In the genomic region with DNA sequence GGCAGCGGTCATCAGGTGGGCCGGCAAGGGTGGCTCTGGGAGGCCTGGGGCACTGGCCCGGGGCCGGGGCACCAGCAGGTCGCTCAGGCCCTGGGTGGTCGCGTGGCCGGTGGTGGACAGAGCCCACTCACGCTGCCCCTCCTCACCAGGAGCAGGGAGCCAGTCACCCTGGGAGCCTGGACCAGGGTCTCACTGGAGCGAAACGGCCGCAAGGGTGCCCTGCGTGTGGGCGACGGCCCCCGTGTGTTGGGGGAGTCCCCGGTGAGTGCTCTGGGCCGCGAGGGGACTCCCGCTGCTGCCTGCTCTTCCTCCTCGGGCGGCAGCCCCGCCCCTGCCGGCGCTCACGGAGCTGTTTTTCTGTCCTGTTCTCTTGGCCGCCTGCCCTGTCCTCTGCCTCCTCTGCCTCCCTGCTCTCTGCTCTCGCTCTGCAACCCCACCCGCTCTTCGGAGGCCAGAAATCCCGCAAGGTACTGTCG, we compare ENCODE assay signal across 21 cellular contexts. TPM values are rescaled to one million over a fixed set of nuclear protein-coding genes. Genes with fewer than 3 reads are reported as not detected.
DNase-seq lines count a peak whose midpoint lies in the region; ATAC-seq, FAIRE-seq and TF ChIP-seq lines count a peak whose summit lies in the region.
"Had no signal": no experiment of that assay in that cellular context is flagged by ENCODE, and none has a peak within 500 bp of the region (broad histone marks: within the 10 kb centered on the region; RNA-seq: fewer than 3 reads in every experiment).

No MANE protein-coding gene starts in this region.

- BruUV-seq in GM12878 (replicated peaks; lab: Mats Ljungman, UMichigan), result no TSS peak

- 4% methylated on average over 32 of the region's 32 CpGs for whole genome bisulfite sequencing in GM12878 (ENCODE audit: insufficient coverage, insufficient replicate concordance, low lambda C conversion rate, missing lambda C conversion rate)
- WGBS in prostate gland, result 80% methylated on average over 32 of the region's 32 CpGs
- 53 to 89% methylated on average over 32 of the region's 32 CpGs for WGBS in sigmoid colon, 2 donors

- TF ChIP-seq RAD21 in GM12878 (IDR thresholded peaks at IDR 0.05; ENCODE audit: insufficient read depth, low read depth, low read length), result no peak

- H3K79me2 ChIP-seq in GM12878 (ENCODE audit: control insufficient read depth, insufficient read depth, low read length), result no peaks in the 10 kb centered on the region

- no peaks in the 10 kb centered on the region for H4K20me1 ChIP-seq in GM12878 (ENCODE audit: control insufficient read depth, insufficient read depth)

- in situ Hi-C loops in GM13976 (cut with MboI; ENCODE audit: low sequenced_read_pairs, unreplicated experiment), result no loop called here
- in situ Hi-C loops in GM12878 (cut with MboI), result loop anchor here (5.0 kb wide), 1 partner anchor 52 kb away; no protein-coding TSS in a partner anchor

- TF ChIP-seq EP300 in GM12878 (IDR thresholded peaks at IDR 0.05; ENCODE audit: borderline replicate concordance in 1 of 2, control insufficient read depth in 1 of 2, low read depth in 2 of 2, low read length in 2 of 2), result no peak
- no peak for TF ChIP-seq EP300 in sigmoid colon (IDR thresholded peaks at IDR 0.05)

- H3K27me3 Mint-ChIP-seq in effector memory CD8-positive, alpha-beta T cell, result no peaks in the 10 kb centered on the region
- no peaks in the 10 kb centered on the region for H3K27me3 Mint-ChIP-seq in activated T-cell treated with anti-CD3 and anti-CD28 coated beads, Interleukin-2, amount 50 U/mL, for 24 hours
- H3K27me3 Mint-ChIP-seq: activated naive CD8-positive, alpha-beta T cell treated with anti-CD3 and anti-CD28 coated beads for 36 hours had no signal

- TF ChIP-seq CTCF in GM13976 (IDR thresholded peaks at IDR 0.05; ENCODE audit: borderline replicate concordance, control extremely low read depth, extremely low read depth, insufficient read depth, missing control alignments) (no peak), GM12878 (IDR thresholded peaks at IDR 0.05 in 2 of 3, conservative IDR thresholded peaks at IDR 0.05 in 1 of 3; ENCODE audit: control insufficient read depth in 2 of 3, extremely low read depth in 1 of 3, insufficient read depth in 1 of 3, low read depth in 3 of 3, low read length in 3 of 3) (no peak), prostate gland (IDR thresholded peaks at IDR 0.05) (no peak), sigmoid colon (IDR thresholded peaks at IDR 0.05) (no peak)

- SMC1A ChIA-PET in GM12878 (lab: Charles Lee; ENCODE audit: uncharacterized antibody, unreplicated experiment), result no interaction called here

- H3K36me3 ChIP-seq in GM12878 (ENCODE audit: control insufficient read depth in 2 of 2, insufficient read depth in 2 of 2, low read length in 1 of 2) (peaks cover 3 to 20% of the 10 kb centered on the region in 2 experiments; a peak in 3 of 4 replicates), prostate gland (no peaks in the 10 kb centered on the region), sigmoid colon (peaks cover 0 to 55% (median 3%) of the 10 kb centered on the region in 4 donors)

- TF ChIP-seq POLR2A in GM12878 (IDR thresholded peaks at IDR 0.05; ENCODE audit: low read depth, low read length), result no peak
- no peak for TF ChIP-seq POLR2A in prostate gland (IDR thresholded peaks at IDR 0.05)
- TF ChIP-seq POLR2A in sigmoid colon (IDR thresholded peaks at IDR 0.05), result no peak

- POLR2A ChIA-PET in GM12878 (lab: Charles Lee), result no interaction called here

- H3K36me3 Mint-ChIP-seq in effector memory CD8-positive, alpha-beta T cell (ENCODE audit: insufficient read depth), result no peaks in the 10 kb centered on the region
- H3K36me3 Mint-ChIP-seq in activated T-cell treated with anti-CD3 and anti-CD28 coated beads, Interleukin-2, amount 50 U/mL, for 24 hours (ENCODE audit: low read depth), result peaks cover 9% of the 10 kb centered on the region

- H3K9me3 ChIP-seq in GM12878 (replicated peaks; ENCODE audit: control insufficient read depth, insufficient read depth, low read length), result no peaks in the 10 kb centered on the region
- no peaks in the 10 kb centered on the region for H3K9me3 ChIP-seq in prostate gland
- H3K9me3 ChIP-seq in sigmoid colon, result no peaks in the 10 kb centered on the region
- H3K9me3 ChIP-seq: SJSA1, tibial artery had no signal

- CTCF ChIA-PET in GM12878 (lab: Yijun Ruan, JAX), result interaction anchor here (1.0 to 1.2 kb wide), 2 partner anchors 13 to 19 kb away, joined by 3 read pairs; no protein-coding TSS in a partner anchor

- H3K27ac ChIP-seq in GM12878 (ENCODE audit: control insufficient read depth, insufficient read depth), result no peak overlapping the region
- no peak overlapping the region for H3K27ac ChIP-seq in prostate gland
- H3K27ac ChIP-seq in sigmoid colon, result no peak overlapping the region
- H3K27ac ChIP-seq: 22Rv1, PC-9, SJSA1, tibial artery had no signal

- peak; percentile 90 for ATAC-seq in GM12878
- ATAC-seq in effector memory CD8-positive, alpha-beta T cell (replicated peaks), result no peak
- ATAC-seq: stimulated activated effector memory CD8-positive, alpha-beta T cell treated with anti-CD3 and anti-CD28 coated beads, Interleukin-12 subunit alpha, Interleukin-12 subunit beta, amount 100 ng/mL, for 72 hours had no signal

- no peak overlapping the region for H3K4me3 ChIP-seq in GM12878
- H3K4me3 ChIP-seq in prostate gland, result no peak overlapping the region
- no peak overlapping the region for H3K4me3 ChIP-seq in sigmoid colon
- H3K4me3 ChIP-seq: PC-9, SJSA1, tibial artery had no signal

- intact Hi-C loops in GM12878 (cut with micrococcal nuclease; ENCODE audit: unreplicated experiment) (no loop called here), prostate gland (cut with DNase I) (no loop called here), sigmoid colon (cut with DNase I) (no loop called here)

- peak; percentile 18 for DNase-seq in DMS153 treated with DMSO at 0.1 percent for 48 hours (lab: John Stamatoyannopoulos, UW; ENCODE audit: unreplicated experiment)
- DNase-seq in DMS153 (lab: John Stamatoyannopoulos, UW), result no peak
- peak; percentile 78 for DNase-seq in GM13976 (ENCODE audit: low spot score)
- no peak for DNase-seq in GM12878 (ENCODE audit: low read depth, low spot score)
- peak; percentile 44 for DNase-seq in prostate gland (ENCODE audit: low spot score)
- DNase-seq in sigmoid colon, result no peak
- DNase-seq in effector memory CD8-positive, alpha-beta T cell, result no peak
- no peak for DNase-seq in activated T-cell treated with anti-CD3 and anti-CD28 coated beads, Interleukin-2, amount 50 U/mL, for 24 hours
- DNase-seq: activated naive CD8-positive, alpha-beta T cell treated with anti-CD3 and anti-CD28 coated beads for 36 hours; Kasumi-1; NCI-H1092; NCI-H2107; PC-9; retina; tibial artery had no signal

- no peak overlapping the region for H3K4me2 ChIP-seq in GM12878 (ENCODE audit: control insufficient read depth, insufficient read depth)
- H3K4me2 ChIP-seq: PC-9 had no signal

- H3K4me3 Mint-ChIP-seq in effector memory CD8-positive, alpha-beta T cell, result no peak overlapping the region
- H3K4me3 Mint-ChIP-seq in activated T-cell treated with anti-CD3 and anti-CD28 coated beads, Interleukin-2, amount 50 U/mL, for 24 hours, result no peak overlapping the region
- H3K4me3 Mint-ChIP-seq: activated naive CD8-positive, alpha-beta T cell treated with anti-CD3 and anti-CD28 coated beads for 36 hours; stimulated activated effector memory CD8-positive, alpha-beta T cell treated with anti-CD3 and anti-CD28 coated beads, Interleukin-12 subunit alpha, Interleukin-12 subunit beta, amount 100 ng/mL, for 72 hours had no signal

- H3K27ac Mint-ChIP-seq in effector memory CD8-positive, alpha-beta T cell, result no peak overlapping the region
- no peak overlapping the region for H3K27ac Mint-ChIP-seq in activated T-cell treated with anti-CD3 and anti-CD28 coated beads, Interleukin-2, amount 50 U/mL, for 24 hours
- H3K27ac Mint-ChIP-seq: activated naive CD8-positive, alpha-beta T cell treated with anti-CD3 and anti-CD28 coated beads for 36 hours; stimulated activated effector memory CD8-positive, alpha-beta T cell treated with anti-CD3 and anti-CD28 coated beads, Interleukin-12 subunit alpha, Interleukin-12 subunit beta, amount 100 ng/mL, for 72 hours had no signal

- no peaks in the 10 kb centered on the region for H3K9me3 Mint-ChIP-seq in effector memory CD8-positive, alpha-beta T cell
- H3K9me3 Mint-ChIP-seq in activated T-cell treated with anti-CD3 and anti-CD28 coated beads, Interleukin-2, amount 50 U/mL, for 24 hours, result no peaks in the 10 kb centered on the region
- H3K9me3 Mint-ChIP-seq: activated naive CD8-positive, alpha-beta T cell treated with anti-CD3 and anti-CD28 coated beads for 36 hours; stimulated activated effector memory CD8-positive, alpha-beta T cell treated with anti-CD3 and anti-CD28 coated beads, Interleukin-12 subunit alpha, Interleukin-12 subunit beta, amount 100 ng/mL, for 72 hours had no signal

- RAD21 ChIA-PET in GM12878 (lab: Charles Lee; ENCODE audit: unreplicated experiment), result interaction anchor here (1.0 kb wide), 1 partner anchor 14 kb away, joined by 3 read pairs; no protein-coding TSS in a partner anchor

- H3K4me1 ChIP-seq in GM12878 (ENCODE audit: control insufficient read depth, insufficient read depth, low read length) (peaks cover 5% of the 10 kb centered on the region; the same call in 1 of the 2 replicates), prostate gland (replicated peaks) (no peaks in the 10 kb centered on the region), sigmoid colon (no peaks in the 10 kb centered on the region)
- H3K4me1 ChIP-seq: SJSA1, tibial artery had no signal

- FAIRE-seq in GM12878 (lab: Jason Lieb, UNC), result no peak
- FAIRE-seq: G401.6 had no signal

- H3K27me3 ChIP-seq in GM12878 (replicated peaks in 1 of 2; ENCODE audit: control insufficient read depth in 2 of 2, insufficient read depth in 2 of 2, low read length in 1 of 2), result no peaks in the 10 kb centered on the region
- no peaks in the 10 kb centered on the region for H3K27me3 ChIP-seq in prostate gland (replicated peaks; ENCODE audit: insufficient read depth)
- H3K27me3 ChIP-seq in sigmoid colon, result no peaks in the 10 kb centered on the region
- H3K27me3 ChIP-seq: SJSA1, tibial artery had no signal

- no peak overlapping the region for H2AFZ ChIP-seq in GM12878 (ENCODE audit: control insufficient read depth, low read depth, low read length)
- H2AFZ ChIP-seq: PC-9 had no signal

- no peak overlapping the region for H3K9ac ChIP-seq in GM12878 (ENCODE audit: control insufficient read depth, insufficient read depth, low read length)

- H3K4me1 Mint-ChIP-seq in effector memory CD8-positive, alpha-beta T cell (ENCODE audit: low read depth in 2 of 2), result no peaks in the 10 kb centered on the region
- H3K4me1 Mint-ChIP-seq in activated T-cell treated with anti-CD3 and anti-CD28 coated beads, Interleukin-2, amount 50 U/mL, for 24 hours (ENCODE audit: low read depth), result no peaks in the 10 kb centered on the region
- H3K4me1 Mint-ChIP-seq: activated naive CD8-positive, alpha-beta T cell treated with anti-CD3 and anti-CD28 coated beads for 36 hours; stimulated activated effector memory CD8-positive, alpha-beta T cell treated with anti-CD3 and anti-CD28 coated beads, Interleukin-12 subunit alpha, Interleukin-12 subunit beta, amount 100 ng/mL, for 72 hours had no signal

RNA-seq across cellular contexts. Expression of gene RNF223, which starts 23.5 kb away (rescaled TPM):
- 0.33 TPM in 1 of 2 replicates, not detected in the other for total RNA-seq in GM12878 (2013; cell fraction: nucleolus; rRNA removed)
- total RNA-seq in GM12878 (2014; rRNA removed) (0.06 TPM in 1 of 2 replicates, not detected in the other), GM12878 (2014; rRNA removed; fragmentation: Illumina TruSeq; extraction: Trizol) (not detected in 2 replicates), GM12878 (2021) (not detected in 2 replicates), prostate gland (1 to 10 TPM; 1.4 to 1.8 TPM), sigmoid colon (not detected)
- polyA plus RNA-seq in GM12878 (2011; ENCODE audit: low read depth), result not detected
- polyA plus RNA-seq in GM12878 (2011; rRNA removed) (not detected in 2 replicates), GM12878 (2014; fragmentation: Illumina TruSeq; extraction: Trizol) (not detected in 2 replicates), GM12878 (2014; fragmentation: Nextera tagmentation; extraction: Ambion mirVana) (not detected), GM12878 (2014; rRNA removed) (not detected in 2 replicates), GM12878 (2016; fragmentation: Nextera tagmentation; extraction: Ambion mirVana) (not detected), sigmoid colon (1 to 10 TPM in 2 of 3 donors, under 1 TPM in 1; 0.60 to 3.7 (median 1.9) TPM)
- not detected in 2 replicates for polyA plus RNA-seq in GM12878 (2011; cell fraction: cytosol; rRNA removed)
- not detected in 2 replicates for polyA plus RNA-seq in GM12878 (2011; cell fraction: nucleus; rRNA removed)
- 0.11 and 0.21 TPM in 2 replicates for polyA plus RNA-seq in GM12878 (2012)
- not detected in 2 replicates for polyA minus RNA-seq in GM12878 (2011; rRNA and poly(A)+ RNA removed)
- polyA minus RNA-seq in GM12878 (2011; cell fraction: cytosol; rRNA and poly(A)+ RNA removed), result not detected in 2 replicates
- not detected in 2 replicates for polyA minus RNA-seq in GM12878 (2011; cell fraction: nucleus; rRNA and poly(A)+ RNA removed)
- total RNA-seq: activated naive CD8-positive, alpha-beta T cell treated with anti-CD3 and anti-CD28 coated beads for 36 hours; fibroblast of lung; SJSA1; T-helper 2 cell treated with Interferon-gamma antibody and Interleukin-4, amounts not matched to agents 100 ng/mL and 5 ng/mL, for 36 hours had no signal
- polyA plus RNA-seq: fibroblast of lung had no signal

RNA-seq across cellular contexts. Expression of gene AGRN, which starts 30.7 kb away (rescaled TPM):
- 203 and 241 TPM in 2 replicates for total RNA-seq in GM12878 (2013; cell fraction: nucleolus; rRNA removed)
- 10.0 and 11.0 TPM in 2 replicates for total RNA-seq in GM12878 (2014; rRNA removed)
- total RNA-seq in GM12878 (2014; rRNA removed; fragmentation: Illumina TruSeq; extraction: Trizol), result 3.1 and 3.6 TPM in 2 replicates
- 40.4 and 41.8 TPM in 2 replicates for total RNA-seq in GM12878 (2021)
- 16.8 TPM for polyA plus RNA-seq in GM12878 (2011; ENCODE audit: low read depth)
- polyA plus RNA-seq in GM12878 (2011; rRNA removed), result 13.3 and 21.7 TPM in 2 replicates
- 32.2 and 37.6 TPM in 2 replicates for polyA plus RNA-seq in GM12878 (2011; cell fraction: cytosol; rRNA removed)
- 468 and 475 TPM in 2 replicates for polyA plus RNA-seq in GM12878 (2011; cell fraction: nucleus; rRNA removed)
- 33.2 and 37.4 TPM in 2 replicates for polyA plus RNA-seq in GM12878 (2012)
- 5.0 and 6.3 TPM in 2 replicates for polyA plus RNA-seq in GM12878 (2014; fragmentation: Illumina TruSeq; extraction: Trizol)
- polyA plus RNA-seq in GM12878 (2014; fragmentation: Nextera tagmentation; extraction: Ambion mirVana), result under 1 TPM; 0.02 TPM
- polyA plus RNA-seq in GM12878 (2014; rRNA removed), result 23.7 and 25.1 TPM in 2 replicates
- polyA plus RNA-seq in GM12878 (2016; fragmentation: Nextera tagmentation; extraction: Ambion mirVana), result under 1 TPM; 0.95 to 0.96 TPM
- 27.1 and 40.5 TPM in 2 replicates for polyA minus RNA-seq in GM12878 (2011; rRNA and poly(A)+ RNA removed)
- 25.4 and 29.5 TPM in 2 replicates for polyA minus RNA-seq in GM12878 (2011; cell fraction: cytosol; rRNA and poly(A)+ RNA removed)
- 65.0 and 71.8 TPM in 2 replicates for polyA minus RNA-seq in GM12878 (2011; cell fraction: nucleus; rRNA and poly(A)+ RNA removed)
- 10 to 100 TPM; 87.7 to 92.4 TPM for total RNA-seq in prostate gland
- total RNA-seq in sigmoid colon, result 10 to 100 TPM in 2 of 4 donors, 1 to 10 TPM in 2; 3.9 to 23.3 (median 10.3) TPM
- 10 to 100 TPM in 1 of 3 donors, 1 to 10 TPM in 2; 2.8 to 54.4 (median 3.0) TPM for polyA plus RNA-seq in sigmoid colon

RNA-seq across cellular contexts. Expression of gene ISG15, which starts 37.3 kb away (rescaled TPM):
- 7.8 and 8.2 TPM in 2 replicates for total RNA-seq in GM12878 (2013; cell fraction: nucleolus; rRNA removed)
- total RNA-seq in GM12878 (2014; rRNA removed), result 357 and 384 TPM in 2 replicates
- 72.7 and 74.1 TPM in 2 replicates for total RNA-seq in GM12878 (2014; rRNA removed; fragmentation: Illumina TruSeq; extraction: Trizol)
- total RNA-seq in GM12878 (2021), result 282 and 338 TPM in 2 replicates
- polyA plus RNA-seq in GM12878 (2011; ENCODE audit: low read depth), result 95.7 TPM
- polyA plus RNA-seq in GM12878 (2011; rRNA removed), result 108 and 314 TPM in 2 replicates
- 516 and 935 TPM in 2 replicates for polyA plus RNA-seq in GM12878 (2011; cell fraction: cytosol; rRNA removed)
- polyA plus RNA-seq in GM12878 (2011; cell fraction: nucleus; rRNA removed), result 365 and 403 TPM in 2 replicates
- 362 and 375 TPM in 2 replicates for polyA plus RNA-seq in GM12878 (2012)
- 1.3 and 7.8 TPM in 2 replicates for polyA plus RNA-seq in GM12878 (2014; fragmentation: Illumina TruSeq; extraction: Trizol)
- polyA plus RNA-seq in GM12878 (2014; fragmentation: Nextera tagmentation; extraction: Ambion mirVana), result 100 to 1,000 TPM in 1 of 2 experiments, 10 to 100 TPM in 1; 68.9 to 126 TPM
- 378 and 409 TPM in 2 replicates for polyA plus RNA-seq in GM12878 (2014; rRNA removed)
- 100 to 1,000 TPM; 266 to 307 TPM for polyA plus RNA-seq in GM12878 (2016; fragmentation: Nextera tagmentation; extraction: Ambion mirVana)
- polyA minus RNA-seq in GM12878 (2011; rRNA and poly(A)+ RNA removed), result 73.1 and 231 TPM in 2 replicates
- 81.3 and 93.7 TPM in 2 replicates for polyA minus RNA-seq in GM12878 (2011; cell fraction: cytosol; rRNA and poly(A)+ RNA removed)
- polyA minus RNA-seq in GM12878 (2011; cell fraction: nucleus; rRNA and poly(A)+ RNA removed), result 59.8 and 76.6 TPM in 2 replicates
- 10 to 100 TPM; 22.3 to 27.2 TPM for total RNA-seq in prostate gland
- 10 to 100 TPM; 49.4 to 81.1 (median 68.8) TPM for total RNA-seq in sigmoid colon
- 100 to 1,000 TPM in 2 of 3 donors, 10 to 100 TPM in 1; 78.7 to 357 (median 241) TPM for polyA plus RNA-seq in sigmoid colon

RNA-seq across cellular contexts. Expression of gene HES4, which starts 50.7 kb away (rescaled TPM):
- total RNA-seq in GM12878 (2013; cell fraction: nucleolus; rRNA removed), result 1.2 and 2.2 TPM in 2 replicates
- 0.73 and 0.76 TPM in 2 replicates for total RNA-seq in GM12878 (2014; rRNA removed)
- not detected in 2 replicates for total RNA-seq in GM12878 (2014; rRNA removed; fragmentation: Illumina TruSeq; extraction: Trizol)
- total RNA-seq in GM12878 (2021), result 0.97 and 1.2 TPM in 2 replicates
- polyA plus RNA-seq in GM12878 (2011; ENCODE audit: low read depth), result 0.45 TPM
- 0.62 and 1.7 TPM in 2 replicates for polyA plus RNA-seq in GM12878 (2011; rRNA removed)
- 5.7 and 9.0 TPM in 2 replicates for polyA plus RNA-seq in GM12878 (2011; cell fraction: cytosol; rRNA removed)
- 26.7 and 31.4 TPM in 2 replicates for polyA plus RNA-seq in GM12878 (2011; cell fraction: nucleus; rRNA removed)
- polyA plus RNA-seq in GM12878 (2012), result 0.47 and 2.2 TPM in 2 replicates
- polyA plus RNA-seq in GM12878 (2014; fragmentation: Illumina TruSeq; extraction: Trizol), result not detected in 2 replicates
- not detected for polyA plus RNA-seq in GM12878 (2014; fragmentation: Nextera tagmentation; extraction: Ambion mirVana)
- 0.75 and 0.85 TPM in 2 replicates for polyA plus RNA-seq in GM12878 (2014; rRNA removed)
- under 1 TPM in 1 of 2 experiments, not detected in 1; 0.44 TPM for polyA plus RNA-seq in GM12878 (2016; fragmentation: Nextera tagmentation; extraction: Ambion mirVana)
- 0.41 TPM in 1 of 2 replicates, not detected in the other for polyA minus RNA-seq in GM12878 (2011; rRNA and poly(A)+ RNA removed)
- 2.3 and 3.1 TPM in 2 replicates for polyA minus RNA-seq in GM12878 (2011; cell fraction: cytosol; rRNA and poly(A)+ RNA removed)
- polyA minus RNA-seq in GM12878 (2011; cell fraction: nucleus; rRNA and poly(A)+ RNA removed), result 3.3 and 3.7 TPM in 2 replicates
- total RNA-seq in prostate gland, result 10 to 100 TPM; 45.8 to 82.6 TPM
- total RNA-seq in sigmoid colon, result 10 to 100 TPM; 25.0 to 65.1 (median 27.9) TPM
- polyA plus RNA-seq in sigmoid colon, result 10 to 100 TPM in 1 of 3 donors, 1 to 10 TPM in 2; 1.2 to 15.7 (median 4.6) TPM

Comparison
In these comparisons a context has a peak if more than half of its experiments do, and no peak if none do; other contexts are left out.
1. DNase-seq: peak in DMS153 treated with DMSO at 0.1 percent for 48 hours (single experiment), GM13976 (single experiment) and prostate gland (single experiment); none in DMS153 (single experiment), GM12878 (single experiment), sigmoid colon (single experiment), effector memory CD8-positive, alpha-beta T cell (0 of 3) and activated T-cell treated with anti-CD3 and anti-CD28 coated beads, Interleukin-2, amount 50 U/mL, for 24 hours (single experiment).